ENCODE assay signal across 16 cellular contexts in genomic region chr14:35180179-35180578, GRCh38. TPM values are rescaled to one million over a fixed set of nuclear protein-coding genes. Genes with fewer than 3 reads are reported as not detected.
DNase-seq lines count a peak whose midpoint lies in the region; ATAC-seq and TF ChIP-seq lines count a peak whose summit lies in the region.
"Had no signal": no experiment of that assay in that cellular context is flagged by ENCODE, and none has a peak within 500 bp of the region (broad histone marks: within the 10 kb centered on the region; RNA-seq: fewer than 3 reads in every experiment).

No MANE protein-coding gene starts in this region.

- no peak for TF ChIP-seq CTCF in BE2C (IDR thresholded peaks at IDR 0.05; ENCODE audit: low read depth, low read length)

- no peak overlapping the region for H3K4me3 ChIP-seq in BE2C (ENCODE audit: low read depth, low read length)
- H3K4me3 ChIP-seq: A549, BLaER1 had no signal

- H3K9me3 ChIP-seq in BE2C = no peaks in the 10 kb centered on the region
- H3K9me3 ChIP-seq: A549, BLaER1, Caco-2 had no signal

- H3K27me3 ChIP-seq in BE2C = no peaks in the 10 kb centered on the region
- H3K27me3 ChIP-seq: BLaER1 had no signal

- DNase-seq in BE2C (peak; percentile 28), SK-N-DZ (ENCODE audit: low spot score) (peak; percentile 90), superior temporal gyrus (ENCODE audit: extremely low spot score) (no peak)
- DNase-seq: AML-193; C1 segment of cervical spinal cord; Caco-2; Calu3; CD4-positive, CD25-positive, alpha-beta regulatory T cell; CD8-positive, alpha-beta T cell; DMS79 treated with DMSO at 0.1 percent for 48 hours; GF-D8 had no signal

- ATAC-seq in SK-N-SH treated with all-trans-retinoic acid at 6 μM for 48 hours (no peak), GM18502 (IDR thresholded peaks at IDR 0.05; ENCODE audit: poor library complexity, unreplicated experiment) (no peak), GM18858 (IDR thresholded peaks at IDR 0.05; ENCODE audit: unreplicated experiment) (no peak)
- ATAC-seq: A549; CD8-positive, alpha-beta T cell had no signal

- H3K4me1 ChIP-seq in BE2C = peaks cover 13% of the 10 kb centered on the region
- H3K4me1 ChIP-seq: A549, BLaER1, Caco-2 had no signal

- H3K36me3 ChIP-seq in BE2C = no peaks in the 10 kb centered on the region

TF ChIP-seq in SK-N-SH treated with all-trans-retinoic acid at 6 μM for 48 hours, 23 proteins besides CTCF, POLR2A, EP300 and RAD21:
- TF ChIP-seq ZNF8 (CRISPR knock-in tag; IDR thresholded peaks at IDR 0.05) (no peak), RARB (CRISPR knock-in tag; IDR thresholded peaks at IDR 0.05) (no peak), CSRNP3 (CRISPR knock-in tag; IDR thresholded peaks at IDR 0.05) (no peak), ZFP30 (CRISPR knock-in tag; IDR thresholded peaks at IDR 0.05) (no peak), BACH2 (CRISPR knock-in tag; IDR thresholded peaks at IDR 0.05; ENCODE audit: borderline replicate concordance) (no peak), SNAI2 (CRISPR knock-in tag; IDR thresholded peaks at IDR 0.05) (no peak), CSDC2 (CRISPR knock-in tag; IDR thresholded peaks at IDR 0.05) (no peak), ZNF565 (CRISPR knock-in tag; conservative IDR thresholded peaks at IDR 0.05; ENCODE audit: low read depth) (no peak), TSHZ2 (CRISPR knock-in tag; IDR thresholded peaks at IDR 0.05) (peak; percentile 23; the same call in 1 of the 2 replicates), TCF4 (CRISPR knock-in tag; IDR thresholded peaks at IDR 0.05; ENCODE audit: borderline replicate concordance) (peak; percentile 80), ZFP3 (CRISPR knock-in tag; IDR thresholded peaks at IDR 0.05) (no peak), ARNTL (CRISPR knock-in tag; IDR thresholded peaks at IDR 0.05; ENCODE audit: borderline replicate concordance, low read depth) (no peak)
- TF ChIP-seq, protein P1, sequence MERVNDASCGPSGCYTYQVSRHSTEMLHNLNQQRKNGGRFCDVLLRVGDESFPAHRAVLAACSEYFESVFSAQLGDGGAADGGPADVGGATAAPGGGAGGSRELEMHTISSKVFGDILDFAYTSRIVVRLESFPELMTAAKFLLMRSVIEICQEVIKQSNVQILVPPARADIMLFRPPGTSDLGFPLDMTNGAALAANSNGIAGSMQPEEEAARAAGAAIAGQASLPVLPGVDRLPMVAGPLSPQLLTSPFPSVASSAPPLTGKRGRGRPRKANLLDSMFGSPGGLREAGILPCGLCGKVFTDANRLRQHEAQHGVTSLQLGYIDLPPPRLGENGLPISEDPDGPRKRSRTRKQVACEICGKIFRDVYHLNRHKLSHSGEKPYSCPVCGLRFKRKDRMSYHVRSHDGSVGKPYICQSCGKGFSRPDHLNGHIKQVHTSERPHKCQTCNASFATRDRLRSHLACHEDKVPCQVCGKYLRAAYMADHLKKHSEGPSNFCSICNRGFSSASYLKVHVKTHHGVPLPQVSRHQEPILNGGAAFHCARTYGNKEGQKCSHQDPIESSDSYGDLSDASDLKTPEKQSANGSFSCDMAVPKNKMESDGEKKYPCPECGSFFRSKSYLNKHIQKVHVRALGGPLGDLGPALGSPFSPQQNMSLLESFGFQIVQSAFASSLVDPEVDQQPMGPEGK (CRISPR knock-in tag; IDR thresholded peaks at IDR 0.05; ENCODE audit: borderline replicate concordance) = no peak

RNA-seq across cellular contexts. Expression of gene PRORP, which starts 57.8 kb away (rescaled TPM):
- 6.6 TPM for polyA plus RNA-seq in BE2C (2012; ENCODE audit: insufficient read depth, insufficient read length, low read depth)
- 37.1 and 40.1 TPM in 2 replicates for polyA plus RNA-seq in SK-N-DZ (2014; cell fraction: cytosol; rRNA removed)
- polyA plus RNA-seq in SK-N-DZ (2014; cell fraction: nucleus; rRNA removed) = 24.7 and 25.4 TPM in 2 replicates

RNA-seq across cellular contexts. Expression of gene PPP2R3C, which starts 58.4 kb away (rescaled TPM):
- polyA plus RNA-seq in BE2C (2012; ENCODE audit: insufficient read depth, insufficient read length, low read depth) = 27.9 TPM
- 70.2 and 71.1 TPM in 2 replicates for polyA plus RNA-seq in SK-N-DZ (2014; cell fraction: cytosol; rRNA removed)
- 75.3 and 86.9 TPM in 2 replicates for polyA plus RNA-seq in SK-N-DZ (2014; cell fraction: nucleus; rRNA removed)
